Comparison of ENCODE assay signal across 1 cellular context in genomic region chr19:34431681-34432402, GRCh38.
TF ChIP-seq lines count a peak whose summit lies in the region.

No MANE protein-coding gene starts in this region.

TF ChIP-seq in SK-N-SH treated with all-trans-retinoic acid at 6 μM for 48 hours, 23 proteins besides CTCF, POLR2A, EP300 and RAD21 (continued from another document):
- no peak for TF ChIP-seq TSHZ2 (CRISPR knock-in tag; IDR thresholded peaks at IDR 0.05)
- no peak for TF ChIP-seq POU6F1 (CRISPR knock-in tag; IDR thresholded peaks at IDR 0.05; ENCODE audit: borderline replicate concordance, low read depth)
- TF ChIP-seq TCF4 (CRISPR knock-in tag; IDR thresholded peaks at IDR 0.05; ENCODE audit: borderline replicate concordance): no peak
- TF ChIP-seq, protein P1, sequence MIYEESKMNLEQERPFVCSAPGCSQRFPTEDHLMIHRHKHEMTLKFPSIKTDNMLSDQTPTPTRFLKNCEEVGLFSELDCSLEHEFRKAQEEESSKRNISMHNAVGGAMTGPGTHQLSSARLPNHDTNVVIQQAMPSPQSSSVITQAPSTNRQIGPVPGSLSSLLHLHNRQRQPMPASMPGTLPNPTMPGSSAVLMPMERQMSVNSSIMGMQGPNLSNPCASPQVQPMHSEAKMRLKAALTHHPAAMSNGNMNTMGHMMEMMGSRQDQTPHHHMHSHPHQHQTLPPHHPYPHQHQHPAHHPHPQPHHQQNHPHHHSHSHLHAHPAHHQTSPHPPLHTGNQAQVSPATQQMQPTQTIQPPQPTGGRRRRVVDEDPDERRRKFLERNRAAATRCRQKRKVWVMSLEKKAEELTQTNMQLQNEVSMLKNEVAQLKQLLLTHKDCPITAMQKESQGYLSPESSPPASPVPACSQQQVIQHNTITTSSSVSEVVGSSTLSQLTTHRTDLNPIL (CRISPR knock-in tag; IDR thresholded peaks at IDR 0.05; ENCODE audit: low read depth): no peak
- TF ChIP-seq, protein P2, sequence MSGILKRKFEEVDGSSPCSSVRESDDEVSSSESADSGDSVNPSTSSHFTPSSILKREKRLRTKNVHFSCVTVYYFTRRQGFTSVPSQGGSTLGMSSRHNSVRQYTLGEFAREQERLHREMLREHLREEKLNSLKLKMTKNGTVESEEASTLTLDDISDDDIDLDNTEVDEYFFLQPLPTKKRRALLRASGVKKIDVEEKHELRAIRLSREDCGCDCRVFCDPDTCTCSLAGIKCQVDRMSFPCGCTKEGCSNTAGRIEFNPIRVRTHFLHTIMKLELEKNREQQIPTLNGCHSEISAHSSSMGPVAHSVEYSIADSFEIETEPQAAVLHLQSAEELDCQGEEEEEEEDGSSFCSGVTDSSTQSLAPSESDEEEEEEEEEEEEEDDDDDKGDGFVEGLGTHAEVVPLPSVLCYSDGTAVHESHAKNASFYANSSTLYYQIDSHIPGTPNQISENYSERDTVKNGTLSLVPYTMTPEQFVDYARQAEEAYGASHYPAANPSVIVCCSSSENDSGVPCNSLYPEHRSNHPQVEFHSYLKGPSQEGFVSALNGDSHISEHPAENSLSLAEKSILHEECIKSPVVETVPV (CRISPR knock-in tag; IDR thresholded peaks at IDR 0.05): no peak
- TF ChIP-seq GLIS3 (CRISPR knock-in tag; IDR thresholded peaks at IDR 0.05): no peak
- no peak for TF ChIP-seq PPARA (CRISPR knock-in tag; IDR thresholded peaks at IDR 0.05; ENCODE audit: borderline replicate concordance)
- TF ChIP-seq ISL1 (CRISPR knock-in tag; IDR thresholded peaks at IDR 0.05): no peak
- no peak for TF ChIP-seq ZFP3 (CRISPR knock-in tag; IDR thresholded peaks at IDR 0.05)
- TF ChIP-seq OSR1 (CRISPR knock-in tag; IDR thresholded peaks at IDR 0.05): no peak
- no peak for TF ChIP-seq ZC3H10 (CRISPR knock-in tag; IDR thresholded peaks at IDR 0.05)
- no peak for TF ChIP-seq ZNF8 (CRISPR knock-in tag; IDR thresholded peaks at IDR 0.05)
- no peak for TF ChIP-seq ESRRG (CRISPR knock-in tag; IDR thresholded peaks at IDR 0.05)
TF ChIP-seq in SK-N-SH treated with all-trans-retinoic acid at 6 μM for 48 hours: peak in this region for 0.
